ENCODE assay signal across 32 cellular contexts in the genomic region with DNA sequence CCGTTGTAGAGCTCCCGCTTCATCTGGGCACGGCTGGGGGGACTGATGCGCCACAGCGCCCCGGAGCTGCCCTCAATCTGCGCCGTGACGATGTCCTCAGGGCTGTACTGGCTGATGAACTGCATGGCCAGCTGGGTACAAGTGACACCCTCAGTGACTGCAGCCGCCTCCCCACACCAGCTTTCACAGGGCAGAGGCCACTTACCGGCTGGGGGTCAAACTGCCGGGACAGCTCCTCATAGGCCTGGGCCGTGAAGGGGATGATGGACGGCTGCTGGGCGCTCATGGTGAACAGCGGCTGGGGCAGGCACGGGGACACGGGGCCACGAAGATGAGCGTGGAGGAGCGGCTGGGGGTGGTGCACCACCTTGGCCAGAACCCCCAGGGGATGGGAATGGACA. TPM values are rescaled to one million over a fixed set of nuclear protein-coding genes. Genes with fewer than 3 reads are reported as not detected.
"Had no signal": no experiment of that assay in that cellular context is flagged by ENCODE, and none has a peak within 500 bp of the region (broad histone marks: within the 10 kb centered on the region; RNA-seq: fewer than 3 reads in every experiment).

No MANE protein-coding gene starts in this region.

- H3K27me3 Mint-ChIP-seq: activated B cell treated with CpG ODN at 0.5 μM for 24 hours; activated CD8-positive, alpha-beta T cell treated with anti-CD3 and anti-CD28 coated beads for 36 hours; activated naive CD8-positive, alpha-beta T cell; activated T-helper 17 cell treated with anti-CD3 and anti-CD28 coated beads, Interleukin-2, amount 50 U/mL, for 72 hours; T-helper 17 cell had no signal

- H3K4me1 Mint-ChIP-seq: activated B cell treated with CpG ODN at 0.5 μM for 24 hours; activated T-helper 17 cell treated with anti-CD3 and anti-CD28 coated beads, Interleukin-2, amount 50 U/mL, for 72 hours had no signal

- H3K4me1 ChIP-seq: body of pancreas, colonic mucosa had no signal

- H3K9me3 ChIP-seq: body of pancreas, colonic mucosa, esophagus squamous epithelium, gastroesophageal sphincter had no signal

- H3K4me3 ChIP-seq: body of pancreas, colonic mucosa, esophagus squamous epithelium, gastroesophageal sphincter had no signal

- DNase-seq: activated B cell treated with CpG ODN at 0.5 μM for 24 hours; activated CD4-positive, alpha-beta T cell treated with anti-CD3 and anti-CD28 coated beads for 48 hours; activated CD4-positive, alpha-beta T cell treated with anti-CD3 and anti-CD28 coated beads, Interleukin-2, amount 50 U/mL, for 1 hour; activated CD4-positive, alpha-beta T cell treated with anti-CD3 and anti-CD28 coated beads, Interleukin-2, amount 50 U/mL, for 48 hours; activated CD8-positive, alpha-beta memory T cell treated with anti-CD3 and anti-CD28 coated beads for 24 hours; activated CD8-positive, alpha-beta T cell treated with anti-CD3 and anti-CD28 coated beads for 36 hours; activated effector memory CD4-positive, alpha-beta T cell treated with Interleukin-2 at 50 U/mL for 16 hours; activated gamma-delta T cell treated with Interleukin-2 at 50 U/mL for 16 hours; activated naive CD4-positive, alpha-beta T cell treated with anti-CD3 and anti-CD28 coated beads, Interleukin-2, amount 50 U/mL, for 16 hours; activated naive CD4-positive, alpha-beta T cell treated with Interleukin-2 at 50 U/mL for 16 hours; activated T-cell treated with anti-CD3 and anti-CD28 coated beads, Interleukin-2, amount 50 U/mL, for 4 hours; amniotic stem cell; aorta; body of pancreas; caudate nucleus; cerebellar nuclear complex; colonic mucosa; effector CD8-positive, alpha-beta T cell; esophagus squamous epithelium; foreskin melanocyte; head of caudate nucleus; T-helper 17 cell; T1000; WERI-Rb-1 had no signal

- H3K4me3 Mint-ChIP-seq: activated B cell treated with CpG ODN at 0.5 μM for 24 hours; activated CD8-positive, alpha-beta T cell treated with anti-CD3 and anti-CD28 coated beads for 36 hours; activated naive CD8-positive, alpha-beta T cell; activated T-cell treated with anti-CD3 and anti-CD28 coated beads, Interleukin-2, amount 50 U/mL, for 4 hours; activated T-helper 17 cell treated with anti-CD3 and anti-CD28 coated beads, Interleukin-2, amount 50 U/mL, for 72 hours; T-helper 17 cell; T-helper 2 cell treated with Interferon-gamma antibody and Interleukin-4, amounts not matched to agents 5 μg/mL and 100 μg/mL, for 36 hours had no signal

- H3K27me3 ChIP-seq: body of pancreas, colonic mucosa, esophagus squamous epithelium, gastroesophageal sphincter had no signal

- H3K27ac ChIP-seq: body of pancreas, colonic mucosa, epithelial cell of prostate, esophagus squamous epithelium, gastroesophageal sphincter, WERI-Rb-1 had no signal

- ATAC-seq: activated CD4-positive, CD25-positive, alpha-beta regulatory T cell treated with anti-CD3 and anti-CD28 coated beads, Interleukin-2, amount 50 U/mL, for 24 hours; activated CD8-positive, alpha-beta T cell treated with anti-CD3 and anti-CD28 coated beads for 36 hours; activated T-cell treated with anti-CD3 and anti-CD28 coated beads, Interleukin-2, amount 50 U/mL, for 4 hours; activated T-helper 17 cell treated with anti-CD3 and anti-CD28 coated beads, Interleukin-2, amount 50 U/mL, for 72 hours; body of pancreas; gastroesophageal sphincter; T-helper 17 cell had no signal

- H3K9me3 Mint-ChIP-seq: activated B cell treated with CpG ODN at 0.5 μM for 24 hours; activated CD8-positive, alpha-beta T cell treated with anti-CD3 and anti-CD28 coated beads for 36 hours; activated T-cell treated with anti-CD3 and anti-CD28 coated beads, Interleukin-2, amount 50 U/mL, for 4 hours; activated T-helper 17 cell treated with anti-CD3 and anti-CD28 coated beads, Interleukin-2, amount 50 U/mL, for 72 hours; T-helper 2 cell treated with Interferon-gamma antibody and Interleukin-4, amounts not matched to agents 5 μg/mL and 100 μg/mL, for 36 hours had no signal

- H3K36me3 Mint-ChIP-seq: activated naive CD8-positive, alpha-beta T cell had no signal

- H3K36me3 ChIP-seq: WERI-Rb-1 had no signal

- H3K27ac Mint-ChIP-seq: activated B cell treated with CpG ODN at 0.5 μM for 24 hours; activated CD8-positive, alpha-beta T cell treated with anti-CD3 and anti-CD28 coated beads for 36 hours; activated naive CD8-positive, alpha-beta T cell; activated T-helper 17 cell treated with anti-CD3 and anti-CD28 coated beads, Interleukin-2, amount 50 U/mL, for 72 hours; T-helper 17 cell; T-helper 2 cell treated with Interferon-gamma antibody and Interleukin-4, amounts not matched to agents 5 μg/mL and 100 μg/mL, for 36 hours had no signal

RNA-seq across cellular contexts. Expression of a gene that starts 30.3 kb away (rescaled TPM):
- total RNA-seq: fibroblast of villous mesenchyme had no signal
- polyA plus RNA-seq: fibroblast of lung had no signal
